ENCODE assay signal across 8 cellular contexts in the genomic region with DNA sequence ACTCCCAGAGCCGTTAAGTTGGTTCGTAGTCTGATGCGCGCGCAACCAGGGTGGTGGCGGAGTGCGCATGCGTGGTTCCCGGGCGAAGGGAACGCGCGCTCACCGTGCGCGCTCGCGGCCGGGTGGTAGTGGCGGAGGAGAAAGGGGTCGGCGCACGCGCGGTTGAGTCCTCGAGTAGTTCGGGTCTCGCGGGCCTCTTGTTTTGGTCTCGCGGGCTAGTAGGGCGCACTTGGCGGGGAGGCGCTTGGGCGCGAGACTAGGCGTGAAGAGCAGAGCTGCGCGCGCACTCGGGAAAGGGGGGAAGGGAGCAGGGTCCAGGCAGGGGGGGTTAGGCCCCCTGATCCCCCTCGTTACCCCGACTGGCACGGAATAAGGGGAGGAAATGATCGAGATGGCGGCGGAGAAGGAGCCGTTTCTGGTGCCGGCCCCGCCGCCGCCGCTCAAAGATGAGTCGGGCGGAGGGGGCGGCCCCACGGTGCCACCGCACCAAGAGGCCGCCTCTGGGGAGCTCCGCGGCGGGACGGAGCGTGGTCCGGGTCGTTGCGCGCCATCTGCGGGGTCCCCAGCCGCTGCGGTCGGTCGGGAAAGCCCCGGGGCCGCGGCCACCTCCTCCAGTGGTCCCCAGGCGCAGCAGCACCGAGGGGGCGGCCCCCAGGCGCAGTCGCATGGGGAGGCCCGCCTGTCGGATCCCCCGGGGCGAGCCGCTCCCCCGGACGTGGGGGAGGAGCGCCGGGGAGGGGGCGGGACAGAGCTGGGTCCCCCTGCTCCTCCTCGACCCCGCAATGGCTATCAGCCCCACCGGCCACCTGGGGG. TPM values are rescaled to one million over a fixed set of nuclear protein-coding genes. Genes with fewer than 3 reads are reported as not detected.
A peak's percentile ranks its signal among the peaks of the same experiment; 100 is the strongest.
DNase-seq lines count a peak whose midpoint lies in the region; ATAC-seq and TF ChIP-seq lines count a peak whose summit lies in the region.

A gene with protein sequence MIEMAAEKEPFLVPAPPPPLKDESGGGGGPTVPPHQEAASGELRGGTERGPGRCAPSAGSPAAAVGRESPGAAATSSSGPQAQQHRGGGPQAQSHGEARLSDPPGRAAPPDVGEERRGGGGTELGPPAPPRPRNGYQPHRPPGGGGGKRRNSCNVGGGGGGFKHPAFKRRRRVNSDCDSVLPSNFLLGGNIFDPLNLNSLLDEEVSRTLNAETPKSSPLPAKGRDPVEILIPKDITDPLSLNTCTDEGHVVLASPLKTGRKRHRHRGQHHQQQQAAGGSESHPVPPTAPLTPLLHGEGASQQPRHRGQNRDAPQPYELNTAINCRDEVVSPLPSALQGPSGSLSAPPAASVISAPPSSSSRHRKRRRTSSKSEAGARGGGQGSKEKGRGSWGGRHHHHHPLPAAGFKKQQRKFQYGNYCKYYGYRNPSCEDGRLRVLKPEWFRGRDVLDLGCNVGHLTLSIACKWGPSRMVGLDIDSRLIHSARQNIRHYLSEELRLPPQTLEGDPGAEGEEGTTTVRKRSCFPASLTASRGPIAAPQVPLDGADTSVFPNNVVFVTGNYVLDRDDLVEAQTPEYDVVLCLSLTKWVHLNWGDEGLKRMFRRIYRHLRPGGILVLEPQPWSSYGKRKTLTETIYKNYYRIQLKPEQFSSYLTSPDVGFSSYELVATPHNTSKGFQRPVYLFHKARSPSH (plus strand): TSS at position 195 of the 813 bp plus-strand sequence. CDS start 188 bp downstream, at position 383.

- H3K36me3 ChIP-seq in cardiac muscle cell (peaks cover 9% of the 10 kb centered on the region), trophoblast cell (ENCODE audit: control insufficient read depth in 1 of 2, insufficient read depth in 2 of 2, low read length in 2 of 2) (peaks cover 33 to 34% of the 10 kb centered on the region in 2 experiments), tibial artery (peaks cover 11 to 31% (median 28%) of the 10 kb centered on the region in 3 donors)

- peaks cover 22% of the 10 kb centered on the region for H3K4me1 ChIP-seq in cardiac muscle cell (ENCODE audit: low read depth)
- H3K4me1 ChIP-seq in trophoblast cell (ENCODE audit: control insufficient read depth in 1 of 2, insufficient read depth in 2 of 2, low read length in 2 of 2), result peaks cover 15 to 18% of the 10 kb centered on the region in 2 experiments
- peaks cover 0 to 47% (median 31%) of the 10 kb centered on the region in 4 donors for H3K4me1 ChIP-seq in tibial artery

- ATAC-seq in HG02798 (IDR thresholded peaks at IDR 0.05; ENCODE audit: poor library complexity, unreplicated experiment), result peak; percentile 48

- peak within 1 kb of the TSS; percentile 95 for H2BK5ac ChIP-seq in trophoblast cell (ENCODE audit: low read depth, low read length, poor library complexity)

- intact Hi-C loops in T-helper 1 cell treated with Interleukin-12 subunit alpha and Interleukin-12 subunit beta and Interleukin-4 antibody, amounts not matched to agents 30 ng/mL and 1 ng/mL, for 36 hours (cut with micrococcal nuclease), result loop anchor here (1.0 to 2.0 kb wide), 15 partner anchors 20 to 871 kb away; a partner anchor contains a TSS
- intact Hi-C loops in tibial artery (cut with DNase I; ENCODE audit: low total_unique reads), result loop anchor here (10.0 kb wide), 1 partner anchor 415 kb away; a partner anchor contains a TSS

- peaks cover 13% of the 10 kb centered on the region for H3K79me2 ChIP-seq in trophoblast cell (ENCODE audit: control insufficient read depth, insufficient read depth, low read length, poor library complexity)

- H2AFZ ChIP-seq in trophoblast cell (ENCODE audit: insufficient read depth, low read length, poor library complexity), result peak within 1 kb of the TSS; percentile 56

- H4K91ac ChIP-seq in trophoblast cell (ENCODE audit: low read depth, low read length), result peak within 1 kb of the TSS; percentile 99

- DNase-seq in NCI-H146 treated with DMSO at 0.1 percent for 48 hours (lab: John Stamatoyannopoulos, UW; ENCODE audit: unreplicated experiment) (peak; percentile 88), cardiac muscle cell (ENCODE audit: low read depth in 1 of 2, low spot score in 1 of 2) (peak; percentile 97 to 99), trophoblast cell (peak; percentile 94 to 98), tibial artery (peak; percentile 98)

- peak within 1 kb of the TSS; percentile 91 for H4K12ac ChIP-seq in trophoblast cell (ENCODE audit: low read depth, low read length)

- no peak within 1 kb of the TSS for H2BK12ac ChIP-seq in trophoblast cell (ENCODE audit: low read length)

- peak within 1 kb of the TSS; percentile 91 for H2AK5ac ChIP-seq in trophoblast cell (ENCODE audit: low read length)

- no peak within 1 kb of the TSS for H3K23ac ChIP-seq in trophoblast cell (ENCODE audit: low read length)

- no peak for TF ChIP-seq CTCF in GM12875 (IDR thresholded peaks at IDR 0.05; ENCODE audit: borderline replicate concordance, insufficient read depth, low read depth, low read length)
- no peak for TF ChIP-seq CTCF in cardiac muscle cell (IDR thresholded peaks at IDR 0.05; ENCODE audit: low read depth, low read length)
- TF ChIP-seq CTCF in tibial artery (IDR thresholded peaks at IDR 0.05), result peak in 1 of 2 experiments; percentile 6

- peak within 1 kb of the TSS; percentile 96 for H2BK120ac ChIP-seq in trophoblast cell (ENCODE audit: insufficient read depth, low read length, poor library complexity)

- H3K9me3 ChIP-seq in cardiac muscle cell (ENCODE audit: low read depth), result no peaks in the 10 kb centered on the region
- peaks cover 2% of the 10 kb centered on the region for H3K9me3 ChIP-seq in trophoblast cell (ENCODE audit: insufficient read depth, low read depth, low read length)
- H3K9me3 ChIP-seq in tibial artery, result no peaks in the 10 kb centered on the region

- H3K18ac ChIP-seq in trophoblast cell (ENCODE audit: low read length), result peak within 1 kb of the TSS; percentile 96

- peak within 1 kb of the TSS; percentile 95 for H3K4ac ChIP-seq in trophoblast cell (ENCODE audit: low read depth, low read length)

- H3K4me3 ChIP-seq in GM12875 (ENCODE audit: low read depth, low read length), result peak within 1 kb of the TSS; percentile 99
- peak within 1 kb of the TSS; percentile 77 for H3K4me3 ChIP-seq in cardiac muscle cell
- peak within 1 kb of the TSS; percentile 87 for H3K4me3 ChIP-seq in trophoblast cell (ENCODE audit: low read depth, low read length)
- H3K4me3 ChIP-seq in tibial artery, result peak within 1 kb of the TSS; percentile 83 to 94

- no peaks in the 10 kb centered on the region for H3K27me3 ChIP-seq in cardiac muscle cell
- no peaks in the 10 kb centered on the region for H3K27me3 ChIP-seq in trophoblast cell (ENCODE audit: insufficient read depth, low read length)
- no peaks in the 10 kb centered on the region for H3K27me3 ChIP-seq in tibial artery

- WGBS in adipose tissue, 3 donors, result 0 to 1% (median 1%) methylated on average over 85 to 94 of the region's 94 CpGs
- no CpG with 5 or more reads among the region's 94 CpGs for WGBS in trophoblast cell (ENCODE audit: extremely low coverage, insufficient coverage, insufficient read length)

- H3K14ac ChIP-seq in trophoblast cell (ENCODE audit: low read length), result peak within 1 kb of the TSS; percentile 99

- H3K27ac ChIP-seq in adipose tissue (ENCODE audit: low read depth, low read length), result peak within 1 kb of the TSS; percentile 93
- peak within 1 kb of the TSS; percentile 100 for H3K27ac ChIP-seq in cardiac muscle cell
- peak within 1 kb of the TSS; percentile 99 for H3K27ac ChIP-seq in trophoblast cell (ENCODE audit: low read depth, low read length)
- peak within 1 kb of the TSS; percentile 99 to 100 for H3K27ac ChIP-seq in tibial artery

- H4K8ac ChIP-seq in trophoblast cell (ENCODE audit: low read depth, low read length), result peak within 1 kb of the TSS; percentile 98

- peak within 1 kb of the TSS; percentile 98 for H3K9ac ChIP-seq in trophoblast cell (ENCODE audit: low read length)

- H3K4me2 ChIP-seq in trophoblast cell (ENCODE audit: low read length), result peak within 1 kb of the TSS; percentile 97

- H3K79me1 ChIP-seq in trophoblast cell (ENCODE audit: low read length), result peaks cover 19% of the 10 kb centered on the region

RNA-seq across cellular contexts. Expression of the gene that starts here (rescaled TPM):
- 42.3 and 43.4 TPM in 2 replicates for total RNA-seq in T-helper 1 cell treated with Interleukin-12 subunit alpha and Interleukin-12 subunit beta and Interleukin-4 antibody, amounts not matched to agents 30 ng/mL and 1 ng/mL, for 36 hours
- 10 to 100 TPM; 12.9 to 33.4 (median 20.5) TPM for polyA plus RNA-seq in adipose tissue
- total RNA-seq in cardiac muscle cell, result 28.5 and 41.7 TPM in 2 replicates
- 21.5 and 27.0 TPM in 2 replicates for polyA plus RNA-seq in cardiac muscle cell
- 21.4 and 21.7 TPM in 2 replicates for polyA plus RNA-seq in trophoblast cell (2013)

Comparison
In these comparisons a context has a peak if more than half of its experiments do, and no peak if none do; other contexts are left out.
1. Peak in every context shown above with its lines: DNase-seq, ATAC-seq, H3K4me3 ChIP-seq and H3K27ac ChIP-seq.